In genomic region chr19:50969413-50969760, GRCh38 we compare ENCODE assay signal across 17 cellular contexts. TPM values are rescaled to one million over a fixed set of nuclear protein-coding genes. Genes with fewer than 3 reads are reported as not detected.
DNase-seq lines count a peak whose midpoint lies in the region; ATAC-seq and TF ChIP-seq lines count a peak whose summit lies in the region.
"Had no signal": no experiment of that assay in that cellular context is flagged by ENCODE, and none has a peak within 500 bp of the region (broad histone marks: within the 10 kb centered on the region; RNA-seq: fewer than 3 reads in every experiment).

KLK6 (minus strand) TSS chr19:50969591; CDS start chr19:50968104, 1,487 bp downstream.

- no peak for TF ChIP-seq RAD21 in SK-N-SH (IDR thresholded peaks at IDR 0.05; ENCODE audit: low read length)

- no peaks in the 10 kb centered on the region for H3K9me3 Mint-ChIP-seq in nephron progenitor cell

- H3K27me3 ChIP-seq in Panc1 (ENCODE audit: control insufficient read depth, insufficient read depth, low read length) = no peaks in the 10 kb centered on the region
- H3K27me3 ChIP-seq in esophagus squamous epithelium = peaks cover 0 to 75% (median 0%) of the 10 kb centered on the region in 4 donors
- H3K27me3 ChIP-seq in SK-N-SH (ENCODE audit: insufficient read depth) = peaks cover 56% of the 10 kb centered on the region
- H3K27me3 ChIP-seq: body of pancreas had no signal

- no TSS peak for BruUV-seq in Panc1 (replicated peaks; lab: Mats Ljungman, UMichigan)

- no peaks in the 10 kb centered on the region for H3F3A ChIP-seq in SK-N-SH (replicated peaks; ENCODE audit: insufficient read depth)

- no peaks in the 10 kb centered on the region for H3K36me3 ChIP-seq in Panc1 (ENCODE audit: control insufficient read depth, insufficient read depth, low read length)
- H3K36me3 ChIP-seq in esophagus squamous epithelium = no peaks in the 10 kb centered on the region
- no peaks in the 10 kb centered on the region for H3K36me3 ChIP-seq in SK-N-SH (replicated peaks in 1 of 2; ENCODE audit: control insufficient read depth in 1 of 2, insufficient read depth in 2 of 2, low read length in 1 of 2)
- H3K36me3 ChIP-seq: gastroesophageal sphincter, spleen had no signal

- H3K4me1 ChIP-seq in Panc1 (ENCODE audit: control insufficient read depth, insufficient read depth, low read length) (no peaks in the 10 kb centered on the region), esophagus squamous epithelium (peaks cover 10 to 50% (median 13%) of the 10 kb centered on the region in 3 donors), SK-N-SH (ENCODE audit: control insufficient read depth in 1 of 2, insufficient read depth in 2 of 2, low read depth in 1 of 2, low read length in 1 of 2) (no peaks in the 10 kb centered on the region)
- H3K4me1 ChIP-seq: body of pancreas, gastroesophageal sphincter had no signal

- peak; percentile 56; the same call in 1 of the 2 replicates for ATAC-seq in Panc1
- ATAC-seq: body of pancreas, gastroesophageal sphincter had no signal

- H3K27me3 Mint-ChIP-seq in nephron progenitor cell (ENCODE audit: low read depth, poor library complexity) = peaks cover 13% of the 10 kb centered on the region

- TF ChIP-seq CTCF in Panc1 (IDR thresholded peaks at IDR 0.05) (no peak), esophagus squamous epithelium (IDR thresholded peaks at IDR 0.05) (no peak), nephron progenitor cell (IDR thresholded peaks at IDR 0.05) (no peak), SK-N-SH (IDR thresholded peaks at IDR 0.05) (no peak)

- no peaks in the 10 kb centered on the region for H3K79me2 ChIP-seq in SK-N-SH (ENCODE audit: insufficient read depth)

- no peak within 1 kb of the TSS for H2AFZ ChIP-seq in SK-N-SH (ENCODE audit: low read depth)

- TF ChIP-seq POLR2A in esophagus squamous epithelium (IDR thresholded peaks at IDR 0.05) = no peak

- peak within 1 kb of the TSS; percentile 20 for H3K4me3 Mint-ChIP-seq in nephron progenitor cell

- peaks cover 81% of the 10 kb centered on the region for H3K4me1 Mint-ChIP-seq in nephron progenitor cell

- H3K4me3 ChIP-seq in Panc1 (ENCODE audit: low read depth in 2 of 2, low read length in 2 of 2) (no peak within 1 kb of the TSS), esophagus squamous epithelium (peak within 1 kb of the TSS in 1 of 4 donors; percentile 24), SK-N-SH (ENCODE audit: low read depth in 2 of 2, low read length in 1 of 2) (no peak within 1 kb of the TSS)
- H3K4me3 ChIP-seq: body of pancreas, gastroesophageal sphincter had no signal

- DNase-seq in Ammon's horn (ENCODE audit: low spot score) (peak; percentile 93), Panc1 (ENCODE audit: low read depth, low spot score) (no peak), esophagus squamous epithelium (lab: John Stamatoyannopoulos, UW) (no peak), nephron progenitor cell (no peak), kidney glomerular epithelial cell (lab: John Stamatoyannopoulos, UW) (no peak), SK-N-SH (no peak), retina (no peak), DMS 273 (lab: John Stamatoyannopoulos, UW; ENCODE audit: unreplicated experiment) (no peak)
- DNase-seq: activated gamma-delta T cell; body of pancreas; effector memory CD4-positive, alpha-beta T cell; NCI-H2081; NCI-H82; Right ventricle myocardium superior; spleen had no signal

- H3K4me2 ChIP-seq in SK-N-SH = no peak within 1 kb of the TSS

- no peaks in the 10 kb centered on the region for H3K9me2 ChIP-seq in SK-N-SH

- in situ Hi-C loops in Panc1 (cut with HindIII; ENCODE audit: low pct_unique_long_range_greater_than_20kb, low sequenced_read_pairs) = no loop called here

- H3K9ac ChIP-seq in SK-N-SH = no peak within 1 kb of the TSS

- H4K20me1 ChIP-seq in SK-N-SH (ENCODE audit: insufficient read depth) = no peaks in the 10 kb centered on the region

- peak within 1 kb of the TSS; percentile 62 for H3K27ac Mint-ChIP-seq in nephron progenitor cell

- no peak for TF ChIP-seq EP300 in SK-N-SH (IDR thresholded peaks at IDR 0.05; ENCODE audit: borderline replicate concordance in 1 of 2, low read depth in 1 of 2, low read length in 1 of 2)

- POLR2A ChIA-PET in Panc1 (lab: Charles Lee) = no interaction called here
- POLR2A ChIA-PET in SK-N-SH (lab: Yijun Ruan, JAX) = no interaction called here

- no peaks in the 10 kb centered on the region for H3K36me3 Mint-ChIP-seq in nephron progenitor cell (ENCODE audit: low read depth)

- WGBS in esophagus squamous epithelium, 2 donors = 39 to 72% methylated on average over 7 to 11 of the region's 19 CpGs
- WGBS in SK-N-SH (ENCODE audit: low lambda C conversion rate) = 34% methylated on average over 7 of the region's 19 CpGs

- CTCF ChIA-PET in Panc1 (lab: Charles Lee) = interaction anchor here (0.7 kb wide), 1 partner anchor 154 kb away, joined by 3 read pairs; no protein-coding TSS in a partner anchor
- CTCF ChIA-PET in SK-N-SH (lab: Yijun Ruan, JAX) = no interaction called here

- H3K9me3 ChIP-seq in Panc1 (ENCODE audit: control insufficient read depth, insufficient read depth, low read depth, low read length) (no peaks in the 10 kb centered on the region), esophagus squamous epithelium (no peaks in the 10 kb centered on the region), SK-N-SH (no peaks in the 10 kb centered on the region)
- H3K9me3 ChIP-seq: body of pancreas, gastroesophageal sphincter, spleen had no signal

- intact Hi-C loops in Panc1 (cut with micrococcal nuclease; ENCODE audit: unreplicated experiment) (no loop called here), esophagus squamous epithelium (cut with DNase I) (no loop called here)

- H3K27ac ChIP-seq in Panc1 (ENCODE audit: low read length) (no peak within 1 kb of the TSS), esophagus squamous epithelium (peak within 1 kb of the TSS; percentile 31 to 57 (median 55)), SK-N-SH (ENCODE audit: low read depth in 2 of 2, low read length in 1 of 2) (no peak within 1 kb of the TSS)
- H3K27ac ChIP-seq: body of pancreas, gastroesophageal sphincter had no signal

TF ChIP-seq in SK-N-SH, 30 proteins besides CTCF, POLR2A, EP300 and RAD21:
- TF ChIP-seq YY1 (IDR thresholded peaks at IDR 0.05; ENCODE audit: low read depth) (no peak), SIN3A (IDR thresholded peaks at IDR 0.05; ENCODE audit: borderline replicate concordance, low read depth, low read length) (no peak), GABPA (IDR thresholded peaks at IDR 0.05; ENCODE audit: low read depth) (no peak), RFX5 (IDR thresholded peaks at IDR 0.05; ENCODE audit: low read length) (no peak), FOXJ3 (CRISPR knock-in tag; IDR thresholded peaks at IDR 0.05) (no peak), PBX3 (IDR thresholded peaks at IDR 0.05) (no peak), JUND (IDR thresholded peaks at IDR 0.05) (no peak), IRF3 (IDR thresholded peaks at IDR 0.05; ENCODE audit: low read depth, low read length) (no peak)
- TF ChIP-seq, protein P1, sequence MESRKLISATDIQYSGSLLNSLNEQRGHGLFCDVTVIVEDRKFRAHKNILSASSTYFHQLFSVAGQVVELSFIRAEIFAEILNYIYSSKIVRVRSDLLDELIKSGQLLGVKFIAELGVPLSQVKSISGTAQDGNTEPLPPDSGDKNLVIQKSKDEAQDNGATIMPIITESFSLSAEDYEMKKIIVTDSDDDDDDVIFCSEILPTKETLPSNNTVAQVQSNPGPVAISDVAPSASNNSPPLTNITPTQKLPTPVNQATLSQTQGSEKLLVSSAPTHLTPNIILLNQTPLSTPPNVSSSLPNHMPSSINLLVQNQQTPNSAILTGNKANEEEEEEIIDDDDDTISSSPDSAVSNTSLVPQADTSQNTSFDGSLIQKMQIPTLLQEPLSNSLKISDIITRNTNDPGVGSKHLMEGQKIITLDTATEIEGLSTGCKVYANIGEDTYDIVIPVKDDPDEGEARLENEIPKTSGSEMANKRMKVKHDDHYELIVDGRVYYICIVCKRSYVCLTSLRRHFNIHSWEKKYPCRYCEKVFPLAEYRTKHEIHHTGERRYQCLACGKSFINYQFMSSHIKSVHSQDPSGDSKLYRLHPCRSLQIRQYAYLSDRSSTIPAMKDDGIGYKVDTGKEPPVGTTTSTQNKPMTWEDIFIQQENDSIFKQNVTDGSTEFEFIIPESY (IDR thresholded peaks at IDR 0.05; ENCODE audit: borderline replicate concordance, low read depth) = no peak

RNA-seq across cellular contexts. Expression of gene KLK6, which starts in this region (rescaled TPM):
- not detected for total RNA-seq in Panc1 (2021; ENCODE audit: unreplicated experiment)
- not detected for polyA plus RNA-seq in Panc1 (2012; ENCODE audit: insufficient read length)
- total RNA-seq in esophagus squamous epithelium = 100 to 1,000 TPM in 2 of 4 donors, 10 to 100 TPM in 1, 1 to 10 TPM in 1; 6.1 to 160 (median 102) TPM
- polyA plus RNA-seq in SK-N-SH (2012; rRNA removed) = not detected in 2 replicates
- polyA plus RNA-seq in SK-N-SH (2012; cell fraction: cytosol; rRNA removed) = not detected in 2 replicates
- not detected in 2 replicates for polyA plus RNA-seq in SK-N-SH (2012; cell fraction: nucleus; rRNA removed)
- total RNA-seq: body of pancreas, liver, Right ventricle myocardium superior had no signal
- polyA plus RNA-seq: liver had no signal

Comparison
In these comparisons a context has a peak if more than half of its experiments do, and no peak if none do; other contexts are left out.
1. Peak in ATAC-seq in Panc1; RNA of the gene not detected or under 1 TPM.
2. H3K27ac ChIP-seq: peak in esophagus squamous epithelium (4 of 4); none in Panc1 (single experiment) and SK-N-SH (0 of 2).